Comparison of ENCODE assay signal across 24 cellular contexts in genomic region chr12:72622556-72622955, GRCh38.
DNase-seq lines count a peak whose midpoint lies in the region; ATAC-seq, FAIRE-seq and TF ChIP-seq lines count a peak whose summit lies in the region.
"Had no signal": no experiment of that assay in that cellular context is flagged by ENCODE, and none has a peak within 500 bp of the region (broad histone marks: within the 10 kb centered on the region; RNA-seq: fewer than 3 reads in every experiment).

No MANE protein-coding gene starts in this region.

- H3K4me3 ChIP-seq in kidney epithelial cell (ENCODE audit: low read depth, low read length) (no peak overlapping the region), lower leg skin (ENCODE audit: low read depth, poor library complexity, severe bottlenecking) (no peak overlapping the region)
- H3K4me3 ChIP-seq: BLaER1 treated with 17β-estradiol and CSF1 and Interleukin-3, amounts not matched to agents 10 nM and 100 nM; body of pancreas; esophagus muscularis mucosa; suprapubic skin; uterus had no signal

- 87 to 90% methylated on average over 3 of the region's 3 CpGs for WGBS in lower leg skin, 2 donors

- no peaks in the 10 kb centered on the region for H3K36me3 ChIP-seq in kidney epithelial cell (ENCODE audit: control insufficient read depth, insufficient read depth, low read length)
- H3K36me3 ChIP-seq: BLaER1 treated with 17β-estradiol and CSF1 and Interleukin-3, amounts not matched to agents 10 nM and 100 nM; esophagus muscularis mucosa; suprapubic skin; uterus had no signal

- peak; percentile 73 for ATAC-seq in GM18511 (IDR thresholded peaks at IDR 0.05; ENCODE audit: unreplicated experiment)
- peak; percentile 81 for ATAC-seq in GM21619 (IDR thresholded peaks at IDR 0.05; ENCODE audit: unreplicated experiment)
- ATAC-seq in HG03139 (IDR thresholded peaks at IDR 0.05; ENCODE audit: unreplicated experiment): peak; percentile 79
- ATAC-seq: activated T-helper 17 cell treated with anti-CD3 and anti-CD28 coated beads, Interleukin-2, amount 50 U/mL, for 72 hours; body of pancreas; T-cell had no signal

- peak; percentile 2 for DNase-seq in kidney epithelial cell (ENCODE audit: low read depth)
- no peak for DNase-seq in DMS153 (lab: John Stamatoyannopoulos, UW)
- no peak for DNase-seq in putamen (ENCODE audit: low spot score)
- DNase-seq in lower leg skin (ENCODE audit: low spot score in 2 of 2): no peak
- no peak for DNase-seq in H54 (ENCODE audit: insufficient read length, low spot score)
- DNase-seq: activated CD4-positive, alpha-beta T cell treated with anti-CD3 and anti-CD28 coated beads for 4 hours; body of pancreas; effector memory CD4-positive, alpha-beta T cell; midbrain; NCI-H187; NCI-H2227 treated with DMSO at 0.1 percent for 48 hours; NCI-H82; posterior cingulate gyrus; SHP77; T-cell; uterus had no signal

- TF ChIP-seq CTCF in kidney epithelial cell (IDR thresholded peaks at IDR 0.05; ENCODE audit: insufficient read depth, low read length, poor library complexity, severe bottlenecking) (no peak), lower leg skin (IDR thresholded peaks at IDR 0.05) (no peak)

- intact Hi-C loops in lower leg skin (cut with DNase I; ENCODE audit: low total_unique reads): no loop called here

- no peak for TF ChIP-seq POLR2A in lower leg skin (IDR thresholded peaks at IDR 0.05)
- TF ChIP-seq POLR2A in H54 (IDR thresholded peaks at IDR 0.05; ENCODE audit: low read depth, low read length): no peak

- no peak for FAIRE-seq in H54 (lab: Jason Lieb, UNC)
- FAIRE-seq: G401.6 had no signal

- H3K27me3 ChIP-seq in kidney epithelial cell (ENCODE audit: control insufficient read depth, insufficient read depth, low read length): no peaks in the 10 kb centered on the region
- H3K27me3 ChIP-seq: BLaER1 treated with 17β-estradiol and CSF1 and Interleukin-3, amounts not matched to agents 10 nM and 100 nM; body of pancreas; esophagus muscularis mucosa; suprapubic skin; uterus had no signal
